16 cellular contexts compared by ENCODE assay signal in genomic region chr20:11838076-11838636, GRCh38.
"Had no signal": no experiment of that assay in that cellular context is flagged by ENCODE, and none has a peak within 500 bp of the region (broad histone marks: within the 10 kb centered on the region; RNA-seq: fewer than 3 reads in every experiment).

No MANE protein-coding gene starts in this region.

- H3K4me3 Mint-ChIP-seq: activated naive CD4-positive, alpha-beta T cell treated with anti-CD3 and anti-CD28 coated beads for 36 hours; activated naive CD8-positive, alpha-beta T cell treated with anti-CD3 and anti-CD28 coated beads, Interleukin-2, amount 50 U/mL, for 24 hours; activated T-helper 17 cell treated with anti-CD3 and anti-CD28 coated beads, Interleukin-2, amount 50 U/mL, for 72 hours; dendritic cell treated with granulocyte-macrophage colony-stimulating factor and Interleukin-4, amounts not matched to agents 40 ng/mL and 50 ng/mL, for 4 days; neural crest cell; stimulated activated naive B cell treated with anti-CD40 and anti-IgM and Interleukin-4, amounts not matched to agents 10 μg/mL and 1 μg/mL and 100 μg/mL, for 72 hours had no signal

- H3K27ac ChIP-seq: epithelial cell of prostate, gastroesophageal sphincter, ovary, tibial artery, uterus had no signal

- H3K9me3 Mint-ChIP-seq: activated naive CD4-positive, alpha-beta T cell treated with anti-CD3 and anti-CD28 coated beads for 36 hours; activated naive CD8-positive, alpha-beta T cell treated with anti-CD3 and anti-CD28 coated beads, Interleukin-2, amount 50 U/mL, for 24 hours; dendritic cell treated with granulocyte-macrophage colony-stimulating factor and Interleukin-4, amounts not matched to agents 40 ng/mL and 50 ng/mL, for 4 days had no signal

- H3K4me3 ChIP-seq: gastroesophageal sphincter, ovary, tibial artery, uterus had no signal

- H3K36me3 Mint-ChIP-seq: stimulated activated naive B cell treated with anti-CD40 and anti-IgM and Interleukin-4, amounts not matched to agents 10 μg/mL and 1 μg/mL and 100 μg/mL, for 72 hours had no signal

- H3K4me1 ChIP-seq: gastroesophageal sphincter, tibial artery, uterus had no signal

- H3K9me3 ChIP-seq: ovary, tibial artery, uterus had no signal

- H3K27me3 Mint-ChIP-seq: activated naive CD8-positive, alpha-beta T cell treated with anti-CD3 and anti-CD28 coated beads, Interleukin-2, amount 50 U/mL, for 24 hours; activated T-helper 17 cell treated with anti-CD3 and anti-CD28 coated beads, Interleukin-2, amount 50 U/mL, for 72 hours; dendritic cell treated with granulocyte-macrophage colony-stimulating factor and Interleukin-4, amounts not matched to agents 40 ng/mL and 50 ng/mL, for 4 days; stimulated activated naive B cell treated with anti-CD40 and anti-IgM and Interleukin-4, amounts not matched to agents 10 μg/mL and 1 μg/mL and 100 μg/mL, for 72 hours had no signal

- H3K36me3 ChIP-seq: gastroesophageal sphincter, ovary, tibial artery, uterus had no signal

- DNase-seq: activated CD4-positive, alpha-beta T cell treated with anti-CD3 and anti-CD28 coated beads, Interleukin-2, amount 50 U/mL, for 48 hours; activated naive CD4-positive, alpha-beta T cell treated with anti-CD3 and anti-CD28 coated beads for 36 hours; activated naive CD8-positive, alpha-beta T cell treated with anti-CD3 and anti-CD28 coated beads, Interleukin-2, amount 50 U/mL, for 24 hours; aorta; effector memory CD4-positive, alpha-beta T cell; midbrain; ovary; stimulated activated CD4-positive, alpha-beta T cell treated with anti-CD3 and anti-CD28 coated beads, Interleukin-4, amount 100 ng/mL, for 1 hour; stimulated activated naive B cell treated with anti-CD40 and anti-IgM and Interleukin-4, amounts not matched to agents 10 μg/mL and 1 μg/mL and 100 μg/mL, for 72 hours; tibial artery; uterus had no signal

- H3K27me3 ChIP-seq: gastroesophageal sphincter, ovary, tibial artery, uterus had no signal

- H3K4me1 Mint-ChIP-seq: activated naive CD8-positive, alpha-beta T cell treated with anti-CD3 and anti-CD28 coated beads, Interleukin-2, amount 50 U/mL, for 24 hours; activated T-helper 17 cell treated with anti-CD3 and anti-CD28 coated beads, Interleukin-2, amount 50 U/mL, for 72 hours; neural crest cell; stimulated activated naive B cell treated with anti-CD40 and anti-IgM and Interleukin-4, amounts not matched to agents 10 μg/mL and 1 μg/mL and 100 μg/mL, for 72 hours had no signal

- H3K27ac Mint-ChIP-seq: activated naive CD4-positive, alpha-beta T cell treated with anti-CD3 and anti-CD28 coated beads for 36 hours; activated naive CD8-positive, alpha-beta T cell treated with anti-CD3 and anti-CD28 coated beads, Interleukin-2, amount 50 U/mL, for 24 hours; activated T-helper 17 cell treated with anti-CD3 and anti-CD28 coated beads, Interleukin-2, amount 50 U/mL, for 72 hours; dendritic cell treated with granulocyte-macrophage colony-stimulating factor and Interleukin-4, amounts not matched to agents 40 ng/mL and 50 ng/mL, for 4 days; stimulated activated naive B cell treated with anti-CD40 and anti-IgM and Interleukin-4, amounts not matched to agents 10 μg/mL and 1 μg/mL and 100 μg/mL, for 72 hours had no signal
